In genomic region chr17:20992987-20993862, GRCh38 we compare ENCODE assay signal across 8 cellular contexts. TPM values are rescaled to one million over a fixed set of nuclear protein-coding genes. Genes with fewer than 3 reads are reported as not detected.
A peak's percentile ranks its signal among the peaks of the same experiment; 100 is the strongest.
DNase-seq lines count a peak whose midpoint lies in the region; ATAC-seq and TF ChIP-seq lines count a peak whose summit lies in the region.

No MANE protein-coding gene starts in this region.

- peak; percentile 89 for DNase-seq in Ammon's horn (ENCODE audit: low spot score)
- peak; percentile 33 for DNase-seq in GOT3 (lab: John Stamatoyannopoulos, UW)
- peak; percentile 68 for DNase-seq in NCI-H748 treated with DMSO at 0.1 percent for 48 hours (lab: John Stamatoyannopoulos, UW)
- DNase-seq in activated CD8-positive, alpha-beta memory T cell treated with anti-CD3 and anti-CD28 coated beads, Interleukin-2, amount 10 ng/mL, durations not matched to agents 7 days and 5 days = peak; percentile 62
- DNase-seq in endothelial cell (ENCODE audit: low spot score) = peak; percentile 81
- peak; percentile 17 to 27 for DNase-seq in stimulated activated CD8-positive, alpha-beta memory T cell treated with anti-CD3 and anti-CD28 coated beads, Interleukin-2, amount 100 ng/mL, for 1 hour (ENCODE audit: low read depth in 2 of 2)

- no peaks in the 10 kb centered on the region for H3K36me3 Mint-ChIP-seq in activated CD8-positive, alpha-beta memory T cell treated with anti-CD3 and anti-CD28 coated beads, Interleukin-2, amount 10 ng/mL, durations not matched to agents 7 days and 5 days
- no peaks in the 10 kb centered on the region for H3K36me3 Mint-ChIP-seq in endothelial cell (ENCODE audit: low read depth, unreplicated experiment)

- peaks cover 9% of the 10 kb centered on the region for H3K4me1 ChIP-seq in mesodermal cell (ENCODE audit: control insufficient read depth, insufficient read depth, low read length, poor library complexity, severe bottlenecking)

- H3K9me3 Mint-ChIP-seq in activated CD8-positive, alpha-beta memory T cell treated with anti-CD3 and anti-CD28 coated beads, Interleukin-2, amount 10 ng/mL, durations not matched to agents 7 days and 5 days (ENCODE audit: low read depth) = no peaks in the 10 kb centered on the region
- H3K9me3 Mint-ChIP-seq in endothelial cell (ENCODE audit: unreplicated experiment) = no peaks in the 10 kb centered on the region

- no peak overlapping the region for H3K4me3 Mint-ChIP-seq in activated CD8-positive, alpha-beta memory T cell treated with anti-CD3 and anti-CD28 coated beads, Interleukin-2, amount 10 ng/mL, durations not matched to agents 7 days and 5 days
- no peak overlapping the region for H3K4me3 Mint-ChIP-seq in endothelial cell (ENCODE audit: unreplicated experiment)

- H3K4me1 Mint-ChIP-seq in activated CD8-positive, alpha-beta memory T cell treated with anti-CD3 and anti-CD28 coated beads, Interleukin-2, amount 10 ng/mL, durations not matched to agents 7 days and 5 days = no peaks in the 10 kb centered on the region
- peaks cover 4% of the 10 kb centered on the region for H3K4me1 Mint-ChIP-seq in endothelial cell (ENCODE audit: unreplicated experiment)

- peak overlapping the region; percentile 96 for H3K27ac ChIP-seq in mesodermal cell (ENCODE audit: low read depth, low read length, severe bottlenecking)

- no peak overlapping the region for H3K27ac Mint-ChIP-seq in activated CD8-positive, alpha-beta memory T cell treated with anti-CD3 and anti-CD28 coated beads, Interleukin-2, amount 10 ng/mL, durations not matched to agents 7 days and 5 days
- H3K27ac Mint-ChIP-seq in endothelial cell (ENCODE audit: unreplicated experiment) = peak overlapping the region; percentile 72

- no peaks in the 10 kb centered on the region for H3K9me3 ChIP-seq in mesodermal cell (ENCODE audit: control insufficient read depth, low read length)

- TF ChIP-seq CTCF in endothelial cell (IDR thresholded peaks at IDR 0.05; ENCODE audit: unreplicated experiment) = peak; percentile 94

- H3K27me3 Mint-ChIP-seq in activated CD8-positive, alpha-beta memory T cell treated with anti-CD3 and anti-CD28 coated beads, Interleukin-2, amount 10 ng/mL, durations not matched to agents 7 days and 5 days = no peaks in the 10 kb centered on the region
- H3K27me3 Mint-ChIP-seq in endothelial cell (ENCODE audit: unreplicated experiment) = peaks cover 8% of the 10 kb centered on the region

- H3K4me3 ChIP-seq in mesodermal cell (ENCODE audit: extremely low read depth, insufficient read depth, low read length, poor library complexity, severe bottlenecking) = no peak overlapping the region

- ATAC-seq in activated CD8-positive, alpha-beta memory T cell treated with anti-CD3 and anti-CD28 coated beads, Interleukin-2, amount 10 ng/mL, durations not matched to agents 7 days and 5 days = peak; percentile 59
- ATAC-seq in HG02852 (IDR thresholded peaks at IDR 0.05; ENCODE audit: unreplicated experiment) = no peak

- CTCF ChIA-PET in activated CD8-positive, alpha-beta memory T cell treated with anti-CD3 and anti-CD28 coated beads, Interleukin-2, amount 10 ng/mL, durations not matched to agents 7 days and 5 days (lab: Charles Lee) = interaction anchor here (0.7 to 2.0 kb wide), 19 partner anchors 9 to 521 kb away, joined by 3 to 15 read pairs (median 3); partner anchors contain the start of gene USP22

- H3K36me3 ChIP-seq in mesodermal cell (ENCODE audit: control insufficient read depth, insufficient read depth, low read length) = peaks cover 2% of the 10 kb centered on the region

- WGBS in mesodermal cell (ENCODE audit: insufficient coverage in 2 of 2), 2 experiments = 59 to 64% methylated on average over 13 to 16 of the region's 17 CpGs

RNA-seq across cellular contexts. Expression of gene USP22, which starts 49.6 kb away (rescaled TPM):
- 100 to 1,000 TPM; 120 to 180 TPM for total RNA-seq in activated CD8-positive, alpha-beta memory T cell treated with anti-CD3 and anti-CD28 coated beads, Interleukin-2, amount 10 ng/mL, durations not matched to agents 7 days and 5 days
- 294 TPM for total RNA-seq in endothelial cell (ENCODE audit: unreplicated experiment)
- 182 TPM for polyA plus RNA-seq in mesodermal cell (2013, experiment 1 of 2)
- polyA plus RNA-seq in mesodermal cell (2013, experiment 2 of 2) = 175 TPM

Comparison
In these comparisons a context has a peak if more than half of its experiments do, and no peak if none do; other contexts are left out.
1. DNase-seq: peak in every context shown above with its lines; median percentile 89 in Ammon's horn; 81 in endothelial cell; 68 in NCI-H748 treated with DMSO at 0.1 percent for 48 hours; 62 in activated CD8-positive, alpha-beta memory T cell treated with anti-CD3 and anti-CD28 coated beads, Interleukin-2, amount 10 ng/mL, durations not matched to agents 7 days and 5 days; 33 in GOT3; 22 in stimulated activated CD8-positive, alpha-beta memory T cell treated with anti-CD3 and anti-CD28 coated beads, Interleukin-2, amount 100 ng/mL, for 1 hour.